In genomic region chr14:93978735-93979134, GRCh38 we compare ENCODE assay signal across 12 cellular contexts. TPM values are rescaled to one million over a fixed set of nuclear protein-coding genes. Genes with fewer than 3 reads are reported as not detected.
DNase-seq lines count a peak whose midpoint lies in the region; ATAC-seq and TF ChIP-seq lines count a peak whose summit lies in the region.
"Had no signal": no experiment of that assay in that cellular context is flagged by ENCODE, and none has a peak within 500 bp of the region (broad histone marks: within the 10 kb centered on the region; RNA-seq: fewer than 3 reads in every experiment).

No MANE protein-coding gene starts in this region.

- POLR2A ChIA-PET in CD8-positive, alpha-beta T cell (lab: Charles Lee) = interaction anchor here (0.6 to 2.1 kb wide), 8 partner anchors 11 to 230 kb away, joined by 3 to 15 read pairs (median 4); no protein-coding TSS in a partner anchor

- H3K4me3 Mint-ChIP-seq in CD8-positive, alpha-beta T cell = no peak overlapping the region
- peak overlapping the region; percentile 85 for H3K4me3 Mint-ChIP-seq in natural killer cell treated with Interleukin-12 subunit alpha and Interleukin-12 subunit beta and Interleukin-15 and Interleukin-18, amount 100 ng/mL, for 72 hours
- H3K4me3 Mint-ChIP-seq: nephron progenitor cell had no signal

- H3K36me3 ChIP-seq in CD8-positive, alpha-beta T cell (ENCODE audit: insufficient read depth, low read length) = no peaks in the 10 kb centered on the region
- H3K36me3 ChIP-seq: HAP-1 had no signal

- peak overlapping the region; percentile 79 for H3K27ac Mint-ChIP-seq in CD8-positive, alpha-beta T cell
- peak overlapping the region; percentile 78 to 94 for H3K27ac Mint-ChIP-seq in natural killer cell treated with Interleukin-12 subunit alpha and Interleukin-12 subunit beta and Interleukin-15 and Interleukin-18, amount 100 ng/mL, for 72 hours
- H3K27ac Mint-ChIP-seq: nephron progenitor cell had no signal

- peaks cover 17% of the 10 kb centered on the region for H3K9me3 ChIP-seq in CD8-positive, alpha-beta T cell (ENCODE audit: low read length)
- H3K9me3 ChIP-seq: Caco-2, HAP-1 had no signal

- H3K9me3 Mint-ChIP-seq in CD8-positive, alpha-beta T cell = peaks cover 19% of the 10 kb centered on the region
- peaks cover 4% of the 10 kb centered on the region for H3K9me3 Mint-ChIP-seq in natural killer cell treated with Interleukin-12 subunit alpha and Interleukin-12 subunit beta and Interleukin-15 and Interleukin-18, amount 100 ng/mL, for 72 hours
- H3K9me3 Mint-ChIP-seq: nephron progenitor cell had no signal

- H3K27me3 Mint-ChIP-seq in CD8-positive, alpha-beta T cell (ENCODE audit: low read depth) = no peaks in the 10 kb centered on the region
- peaks cover 6 to 18% of the 10 kb centered on the region in 2 donors for H3K27me3 Mint-ChIP-seq in natural killer cell treated with Interleukin-12 subunit alpha and Interleukin-12 subunit beta and Interleukin-15 and Interleukin-18, amount 100 ng/mL, for 72 hours

- ATAC-seq in CD8-positive, alpha-beta T cell = no peak
- peak; percentile 1 for ATAC-seq in HG02938 (IDR thresholded peaks at IDR 0.05; ENCODE audit: unreplicated experiment)
- ATAC-seq in natural killer cell treated with Interleukin-12 subunit alpha and Interleukin-12 subunit beta and Interleukin-15 and Interleukin-18, amount 100 ng/mL, for 72 hours = peak in 1 of 2 donors; percentile 2
- ATAC-seq in SK-N-SH treated with all-trans-retinoic acid at 6 μM for 48 hours = no peak

- peaks cover 40% of the 10 kb centered on the region for H3K4me1 ChIP-seq in CD8-positive, alpha-beta T cell (ENCODE audit: insufficient read depth, low read length)
- H3K4me1 ChIP-seq: Caco-2 had no signal

- intact Hi-C loops in CD8-positive, alpha-beta T cell (cut with DNase I, micrococcal nuclease) = loop anchor here in 1 of 2 experiments (1.0 kb wide), 1 partner anchor 19 kb away; no protein-coding TSS in a partner anchor

- no peak overlapping the region for H3K4me3 ChIP-seq in CD8-positive, alpha-beta T cell (ENCODE audit: low read depth, low read length)
- H3K4me3 ChIP-seq: HAP-1 had no signal

- no peak for DNase-seq in CD8-positive, alpha-beta T cell
- DNase-seq in activated CD8-positive, alpha-beta memory T cell treated with anti-CD3 and anti-CD28 coated beads, Interleukin-2, amount 50 U/mL, for 48 hours = peak; percentile 62
- DNase-seq in natural killer cell treated with Interleukin-12 subunit alpha and Interleukin-12 subunit beta and Interleukin-15 and Interleukin-18, amount 100 ng/mL, for 72 hours (ENCODE audit: low spot score) = no peak
- DNase-seq in ureter (ENCODE audit: low spot score) (no peak), cortex of kidney (lab: John Stamatoyannopoulos, UW) (no peak), NCI-H2029 treated with DMSO at 0.1 percent for 48 hours (lab: John Stamatoyannopoulos, UW) (no peak)
- DNase-seq: Caco-2, NCI-H2227 treated with DMSO at 0.1 percent for 48 hours, nephron progenitor cell had no signal

- no peak overlapping the region for H3K27ac ChIP-seq in CD8-positive, alpha-beta T cell (ENCODE audit: low read depth, low read length)

- no peaks in the 10 kb centered on the region for H3K27me3 ChIP-seq in CD8-positive, alpha-beta T cell (ENCODE audit: insufficient read depth, low read length)

- TF ChIP-seq CTCF in CD8-positive, alpha-beta T cell (IDR thresholded peaks at IDR 0.05) = no peak

- H3K4me1 Mint-ChIP-seq in CD8-positive, alpha-beta T cell (ENCODE audit: low read depth) = peaks cover 45% of the 10 kb centered on the region
- peaks cover 34 to 39% of the 10 kb centered on the region in 2 donors for H3K4me1 Mint-ChIP-seq in natural killer cell treated with Interleukin-12 subunit alpha and Interleukin-12 subunit beta and Interleukin-15 and Interleukin-18, amount 100 ng/mL, for 72 hours (ENCODE audit: low read depth in 2 of 2)

- peaks cover 8% of the 10 kb centered on the region for H3K36me3 Mint-ChIP-seq in CD8-positive, alpha-beta T cell
- H3K36me3 Mint-ChIP-seq in natural killer cell treated with Interleukin-12 subunit alpha and Interleukin-12 subunit beta and Interleukin-15 and Interleukin-18, amount 100 ng/mL, for 72 hours = peaks cover 16% of the 10 kb centered on the region

- CTCF ChIA-PET in CD8-positive, alpha-beta T cell (lab: Charles Lee) = interaction anchor here (0.9 to 19.7 kb wide), 10 partner anchors 11 to 202 kb away, joined by 3 to 504 read pairs (median 4); no protein-coding TSS in a partner anchor

TF ChIP-seq in SK-N-SH treated with all-trans-retinoic acid at 6 μM for 48 hours, 23 proteins besides CTCF, POLR2A, EP300 and RAD21:
- TF ChIP-seq ISL1 (CRISPR knock-in tag; IDR thresholded peaks at IDR 0.05) = no peak
- no peak for TF ChIP-seq ESRRG (CRISPR knock-in tag; IDR thresholded peaks at IDR 0.05)
- TF ChIP-seq, protein P1, sequence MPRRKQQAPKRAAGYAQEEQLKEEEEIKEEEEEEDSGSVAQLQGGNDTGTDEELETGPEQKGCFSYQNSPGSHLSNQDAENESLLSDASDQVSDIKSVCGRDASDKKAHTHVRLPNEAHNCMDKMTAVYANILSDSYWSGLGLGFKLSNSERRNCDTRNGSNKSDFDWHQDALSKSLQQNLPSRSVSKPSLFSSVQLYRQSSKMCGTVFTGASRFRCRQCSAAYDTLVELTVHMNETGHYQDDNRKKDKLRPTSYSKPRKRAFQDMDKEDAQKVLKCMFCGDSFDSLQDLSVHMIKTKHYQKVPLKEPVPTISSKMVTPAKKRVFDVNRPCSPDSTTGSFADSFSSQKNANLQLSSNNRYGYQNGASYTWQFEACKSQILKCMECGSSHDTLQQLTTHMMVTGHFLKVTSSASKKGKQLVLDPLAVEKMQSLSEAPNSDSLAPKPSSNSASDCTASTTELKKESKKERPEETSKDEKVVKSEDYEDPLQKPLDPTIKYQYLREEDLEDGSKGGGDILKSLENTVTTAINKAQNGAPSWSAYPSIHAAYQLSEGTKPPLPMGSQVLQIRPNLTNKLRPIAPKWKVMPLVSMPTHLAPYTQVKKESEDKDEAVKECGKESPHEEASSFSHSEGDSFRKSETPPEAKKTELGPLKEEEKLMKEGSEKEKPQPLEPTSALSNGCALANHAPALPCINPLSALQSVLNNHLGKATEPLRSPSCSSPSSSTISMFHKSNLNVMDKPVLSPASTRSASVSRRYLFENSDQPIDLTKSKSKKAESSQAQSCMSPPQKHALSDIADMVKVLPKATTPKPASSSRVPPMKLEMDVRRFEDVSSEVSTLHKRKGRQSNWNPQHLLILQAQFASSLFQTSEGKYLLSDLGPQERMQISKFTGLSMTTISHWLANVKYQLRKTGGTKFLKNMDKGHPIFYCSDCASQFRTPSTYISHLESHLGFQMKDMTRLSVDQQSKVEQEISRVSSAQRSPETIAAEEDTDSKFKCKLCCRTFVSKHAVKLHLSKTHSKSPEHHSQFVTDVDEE (CRISPR knock-in tag; IDR thresholded peaks at IDR 0.05) = no peak
- TF ChIP-seq ZNF70 (CRISPR knock-in tag; IDR thresholded peaks at IDR 0.05) = no peak
- no peak for TF ChIP-seq PATZ1 (CRISPR knock-in tag; IDR thresholded peaks at IDR 0.05; ENCODE audit: borderline replicate concordance)
- no peak for TF ChIP-seq TCF4 (CRISPR knock-in tag; IDR thresholded peaks at IDR 0.05; ENCODE audit: borderline replicate concordance)
- no peak for TF ChIP-seq SNAI2 (CRISPR knock-in tag; IDR thresholded peaks at IDR 0.05)
- no peak for TF ChIP-seq ZNF8 (CRISPR knock-in tag; IDR thresholded peaks at IDR 0.05)
- TF ChIP-seq CSRNP3 (CRISPR knock-in tag; IDR thresholded peaks at IDR 0.05) = no peak
- no peak for TF ChIP-seq ZNF565 (CRISPR knock-in tag; conservative IDR thresholded peaks at IDR 0.05; ENCODE audit: low read depth)

RNA-seq across cellular contexts. Expression of gene ASB2, which starts 2.4 kb away (rescaled TPM):
- total RNA-seq in CD8-positive, alpha-beta T cell = 1 to 10 TPM; 1.7 to 2.8 TPM
- total RNA-seq in natural killer cell treated with Interleukin-12 subunit alpha and Interleukin-12 subunit beta and Interleukin-15 and Interleukin-18, amount 100 ng/mL, for 72 hours = 10 to 100 TPM; 12.3 to 55.1 TPM
- total RNA-seq in ureter = 35.1 TPM
- total RNA-seq: Caco-2 had no signal

RNA-seq across cellular contexts. Expression of gene CCDC197, which starts 18.4 kb away (rescaled TPM):
- total RNA-seq in CD8-positive, alpha-beta T cell = not detected
- not detected for total RNA-seq in natural killer cell treated with Interleukin-12 subunit alpha and Interleukin-12 subunit beta and Interleukin-15 and Interleukin-18, amount 100 ng/mL, for 72 hours
- total RNA-seq in ureter = not detected
- total RNA-seq: Caco-2 had no signal

RNA-seq across cellular contexts. Expression of gene OTUB2, which starts 47.4 kb away (rescaled TPM):
- not detected for total RNA-seq in CD8-positive, alpha-beta T cell
- under 1 TPM; 0.14 to 0.22 TPM for total RNA-seq in natural killer cell treated with Interleukin-12 subunit alpha and Interleukin-12 subunit beta and Interleukin-15 and Interleukin-18, amount 100 ng/mL, for 72 hours
- 1.6 TPM for total RNA-seq in ureter

RNA-seq across cellular contexts. Expression of gene FAM181A, which starts 51.6 kb away (rescaled TPM):
- total RNA-seq in CD8-positive, alpha-beta T cell = not detected
- total RNA-seq in natural killer cell treated with Interleukin-12 subunit alpha and Interleukin-12 subunit beta and Interleukin-15 and Interleukin-18, amount 100 ng/mL, for 72 hours = not detected
- total RNA-seq in ureter = not detected
- total RNA-seq: Caco-2 had no signal
